Comparison of ENCODE assay signal across 16 cellular contexts in the genomic region with DNA sequence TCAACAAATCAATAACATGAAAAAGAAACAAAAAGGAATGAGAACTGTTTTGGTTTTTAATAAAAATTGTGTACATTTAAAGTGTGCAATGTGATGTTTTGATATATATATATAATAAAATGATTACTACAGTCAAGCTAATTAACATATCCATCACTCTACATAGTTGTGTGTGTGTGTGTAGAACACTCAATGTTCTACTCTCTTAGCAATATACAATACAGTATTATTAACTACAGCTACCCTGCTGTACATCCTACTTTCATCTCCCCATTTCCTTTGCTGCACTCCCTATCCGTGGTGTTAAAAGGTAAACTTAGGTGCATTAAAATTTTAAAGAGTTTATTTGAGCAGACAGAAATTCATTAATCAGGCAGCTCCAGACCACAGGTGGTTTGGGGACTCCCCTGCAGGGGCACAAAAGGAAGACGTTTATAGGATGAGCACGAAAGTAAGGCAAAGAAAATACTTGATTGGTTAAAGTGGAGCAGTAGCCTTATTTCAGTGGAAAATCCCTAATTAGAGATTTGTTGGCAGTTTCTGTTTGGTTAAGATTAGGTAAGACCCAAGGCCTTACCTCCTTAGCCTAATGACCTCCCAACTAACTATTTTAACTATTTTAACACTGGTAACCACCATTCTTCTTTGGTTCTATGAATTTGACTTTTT.
DNase-seq lines count a peak whose midpoint lies in the region; ATAC-seq, FAIRE-seq and TF ChIP-seq lines count a peak whose summit lies in the region.
"Had no signal": no experiment of that assay in that cellular context is flagged by ENCODE, and none has a peak within 500 bp of the region (broad histone marks: within the 10 kb centered on the region; RNA-seq: fewer than 3 reads in every experiment).

No MANE protein-coding gene starts in this region.

- H3K4me3 Mint-ChIP-seq in CD4-positive, alpha-beta memory T cell, result peak overlapping the region in 7 of 8 donors; percentile 31 to 71 (median 57)
- no peak overlapping the region for H3K4me3 Mint-ChIP-seq in central memory CD8-positive, alpha-beta T cell
- peak overlapping the region; percentile 43 for H3K4me3 Mint-ChIP-seq in natural killer cell treated with Interleukin-12 subunit alpha and Interleukin-12 subunit beta and Interleukin-15 and Interleukin-18, amount 100 ng/mL, for 72 hours
- H3K4me3 Mint-ChIP-seq: GM23338 had no signal

- no peak overlapping the region for H2AFZ ChIP-seq in mammary epithelial cell (ENCODE audit: low read depth, low read length)
- H2AFZ ChIP-seq: GM23338 had no signal

- peak; percentile 12 for FAIRE-seq in GM18507 (lab: Jason Lieb, UNC)
- FAIRE-seq in kidney (lab: Jason Lieb, UNC), result no peak

- H3K9ac ChIP-seq in kidney (ENCODE audit: low read length in 2 of 2), result no peak overlapping the region
- H3K9ac ChIP-seq in mammary epithelial cell (ENCODE audit: insufficient read depth, low read length), result no peak overlapping the region

- peak; percentile 14 for ATAC-seq in central memory CD8-positive, alpha-beta T cell (replicated peaks; ENCODE audit: extremely low read depth, poor library complexity, severe bottlenecking)
- ATAC-seq in natural killer cell treated with Interleukin-12 subunit alpha and Interleukin-12 subunit beta and Interleukin-15 and Interleukin-18, amount 100 ng/mL, for 72 hours, result no peak
- ATAC-seq: GM23338 had no signal

- no peaks in the 10 kb centered on the region for H3K27me3 ChIP-seq in CD4-positive, alpha-beta memory T cell (ENCODE audit: insufficient read depth, low read length)
- no peaks in the 10 kb centered on the region for H3K27me3 ChIP-seq in mammary epithelial cell (ENCODE audit: insufficient read depth, low read length)
- H3K27me3 ChIP-seq: SJCRH30 had no signal

- BruUV-seq in mammary epithelial cell (replicated peaks; lab: Mats Ljungman, UMichigan), result no TSS peak

- peaks cover 0 to 22% (median 19%) of the 10 kb centered on the region in 8 donors for H3K9me3 Mint-ChIP-seq in CD4-positive, alpha-beta memory T cell
- H3K9me3 Mint-ChIP-seq in central memory CD8-positive, alpha-beta T cell, result peaks cover 9% of the 10 kb centered on the region
- peaks cover 14% of the 10 kb centered on the region for H3K9me3 Mint-ChIP-seq in natural killer cell treated with Interleukin-12 subunit alpha and Interleukin-12 subunit beta and Interleukin-15 and Interleukin-18, amount 100 ng/mL, for 72 hours

- 59% methylated on average over 3 of the region's 3 CpGs for WGBS in mammary epithelial cell (ENCODE audit: low coverage, missing lambda C conversion rate)

- H3K27ac Mint-ChIP-seq in CD4-positive, alpha-beta memory T cell, result peak overlapping the region in 5 of 7 donors; percentile 9 to 71 (median 57)
- peak overlapping the region; percentile 7 for H3K27ac Mint-ChIP-seq in central memory CD8-positive, alpha-beta T cell (ENCODE audit: low read depth)
- H3K27ac Mint-ChIP-seq in natural killer cell treated with Interleukin-12 subunit alpha and Interleukin-12 subunit beta and Interleukin-15 and Interleukin-18, amount 100 ng/mL, for 72 hours, result peak overlapping the region in 1 of 2 donors; percentile 17
- H3K27ac Mint-ChIP-seq: GM23338 had no signal

- no peak overlapping the region for H3K4me3 ChIP-seq in CD4-positive, alpha-beta memory T cell (ENCODE audit: low read length in 2 of 2)
- H3K4me3 ChIP-seq in kidney (ENCODE audit: low read length in 2 of 2), result no peak overlapping the region
- no peak overlapping the region for H3K4me3 ChIP-seq in mammary epithelial cell (replicated peaks in 1 of 3; ENCODE audit: insufficient read depth in 1 of 3, low read depth in 2 of 3, low read length in 3 of 3)
- H3K4me3 ChIP-seq: GM23338, SJCRH30 had no signal

- dilution Hi-C loops in mammary epithelial cell (cut with HindIII; ENCODE audit: low sequenced_read_pairs), result no loop called here

- intact Hi-C loops in CD4-positive, alpha-beta memory T cell (cut with micrococcal nuclease), result loop anchor here (2.0 to 5.0 kb wide), 3 partner anchors 22 to 973 kb away; no protein-coding TSS in a partner anchor
- intact Hi-C loops in kidney (cut with DNase I), result no loop called here
- intact Hi-C loops in mammary epithelial cell (cut with micrococcal nuclease), result loop anchor here (5.0 to 10.0 kb wide), 2 partner anchors 470 to 973 kb away; a partner anchor contains a TSS

- no peak for TF ChIP-seq CTCF in kidney (IDR thresholded peaks at IDR 0.05; ENCODE audit: borderline replicate concordance, extremely low read depth, insufficient read depth)
- no peak for TF ChIP-seq CTCF in mammary epithelial cell (conservative IDR thresholded peaks at IDR 0.05 in 1 of 2, IDR thresholded peaks at IDR 0.05 in 1 of 2; ENCODE audit: extremely low read depth in 1 of 2, insufficient read depth in 1 of 2, low read depth in 1 of 2, low read length in 2 of 2)

- in situ Hi-C loops in mammary epithelial cell (cut with MboI; ENCODE audit: low sequenced_read_pairs in 2 of 2), result loop anchor here in 1 of 2 donors (10.0 kb wide), 1 partner anchor 150 kb away; no protein-coding TSS in a partner anchor

- H3K4me1 ChIP-seq in CD4-positive, alpha-beta memory T cell (ENCODE audit: insufficient read depth, low read length), result peaks cover 43% of the 10 kb centered on the region
- H3K4me1 ChIP-seq in kidney (ENCODE audit: control insufficient read depth in 1 of 2, insufficient read depth in 1 of 2, low read depth in 1 of 2, low read length in 2 of 2) (peaks cover 0 to 4% of the 10 kb centered on the region in 2 donors), mammary epithelial cell (ENCODE audit: insufficient read depth, low read length) (no peaks in the 10 kb centered on the region)
- H3K4me1 ChIP-seq: SJCRH30 had no signal

- CTCF ChIA-PET in CD4-positive, alpha-beta memory T cell (lab: Charles Lee; ENCODE audit: partially characterized antibody), result interaction anchor here (1.1 to 5.1 kb wide), 11 partner anchors 9 to 277 kb away, joined by 4 to 42 read pairs (median 4); no protein-coding TSS in a partner anchor
- CTCF ChIA-PET in mammary epithelial cell (lab: Charles Lee; ENCODE audit: low non-redundant PET), result no interaction called here

- H3K79me2 ChIP-seq in mammary epithelial cell (ENCODE audit: insufficient read depth, low read length), result no peaks in the 10 kb centered on the region

- peaks cover 34 to 50% (median 46%) of the 10 kb centered on the region in 4 donors for H3K4me1 Mint-ChIP-seq in CD4-positive, alpha-beta memory T cell
- peaks cover 24% of the 10 kb centered on the region for H3K4me1 Mint-ChIP-seq in central memory CD8-positive, alpha-beta T cell
- peaks cover 6 to 22% of the 10 kb centered on the region in 2 donors for H3K4me1 Mint-ChIP-seq in natural killer cell treated with Interleukin-12 subunit alpha and Interleukin-12 subunit beta and Interleukin-15 and Interleukin-18, amount 100 ng/mL, for 72 hours (ENCODE audit: low read depth in 2 of 2)
- H3K4me1 Mint-ChIP-seq: GM23338 had no signal

- DNase-seq in CD4-positive, alpha-beta memory T cell, result peak in 1 of 5 donors; percentile 32
- DNase-seq in GM18507 (ENCODE audit: extremely low spot score, insufficient read length, low read depth) (no peak), kidney (no peak), mammary epithelial cell (no peak), NOMO-1 treated with dmso at 0.1 percent for 144 hours (lab: John Stamatoyannopoulos, UW; ENCODE audit: unreplicated experiment) (no peak)
- no peak for DNase-seq in central memory CD8-positive, alpha-beta T cell (ENCODE audit: low spot score in 2 of 2)
- no peak for DNase-seq in natural killer cell treated with Interleukin-12 subunit alpha and Interleukin-12 subunit beta and Interleukin-15 and Interleukin-18, amount 100 ng/mL, for 72 hours (ENCODE audit: low spot score)
- DNase-seq: ACHN, NCI-H1417 treated with DMSO at 0.1 percent for 48 hours, NCI-H2029 treated with DMSO at 0.1 percent for 48 hours, NCI-H2171 treated with DMSO at 0.1 percent for 48 hours, NCI-H446 treated with DMSO at 0.1 percent for 48 hours, PC-3, SJCRH30 had no signal

- no peak overlapping the region for H3K4me2 ChIP-seq in mammary epithelial cell (ENCODE audit: insufficient read depth, low read depth, low read length)
- H3K4me2 ChIP-seq: GM23338 had no signal

- H3K27ac ChIP-seq in CD4-positive, alpha-beta memory T cell (ENCODE audit: low read depth, low read length), result no peak overlapping the region
- H3K27ac ChIP-seq in kidney (ENCODE audit: low read depth in 2 of 2, low read length in 2 of 2), result no peak overlapping the region
- H3K27ac ChIP-seq in mammary epithelial cell (ENCODE audit: insufficient read depth, low read depth, low read length), result no peak overlapping the region
- H3K27ac ChIP-seq: RWPE1, SJCRH30 had no signal

- POLR2A ChIA-PET in CD4-positive, alpha-beta memory T cell (lab: Charles Lee; ENCODE audit: partially characterized antibody), result interaction anchor here (1.0 to 1.2 kb wide), 2 partner anchors 32 to 165 kb away, joined by 3 to 5 read pairs; no protein-coding TSS in a partner anchor

- H3K9me3 ChIP-seq in CD4-positive, alpha-beta memory T cell (ENCODE audit: control insufficient read depth in 1 of 2, low read length in 2 of 2), result no peaks in the 10 kb centered on the region
- H3K9me3 ChIP-seq in kidney (ENCODE audit: control insufficient read depth in 1 of 2, low read length in 2 of 2) (peaks cover 0 to 7% of the 10 kb centered on the region in 2 donors), mammary epithelial cell (replicated peaks; ENCODE audit: insufficient read depth, low read length) (no peaks in the 10 kb centered on the region)
- H3K9me3 ChIP-seq: SJCRH30 had no signal

- H3K27me3 Mint-ChIP-seq in CD4-positive, alpha-beta memory T cell, result no peaks in the 10 kb centered on the region
- no peaks in the 10 kb centered on the region for H3K27me3 Mint-ChIP-seq in central memory CD8-positive, alpha-beta T cell
- H3K27me3 Mint-ChIP-seq in natural killer cell treated with Interleukin-12 subunit alpha and Interleukin-12 subunit beta and Interleukin-15 and Interleukin-18, amount 100 ng/mL, for 72 hours, result peaks cover 0 to 3% of the 10 kb centered on the region in 2 donors

- no peaks in the 10 kb centered on the region for H4K20me1 ChIP-seq in mammary epithelial cell (ENCODE audit: insufficient read depth, low read length)

- no peaks in the 10 kb centered on the region for H3K36me3 ChIP-seq in CD4-positive, alpha-beta memory T cell (ENCODE audit: insufficient read depth, low read length)
- H3K36me3 ChIP-seq in kidney (ENCODE audit: control insufficient read depth in 1 of 2, insufficient read depth in 2 of 2, low read length in 2 of 2), result no peaks in the 10 kb centered on the region
- H3K36me3 ChIP-seq in mammary epithelial cell (ENCODE audit: insufficient read depth, low read length), result no peaks in the 10 kb centered on the region
- H3K36me3 ChIP-seq: SJCRH30 had no signal

- H3K36me3 Mint-ChIP-seq in CD4-positive, alpha-beta memory T cell, result peaks cover 9 to 10% of the 10 kb centered on the region in 2 donors
- peaks cover 2% of the 10 kb centered on the region for H3K36me3 Mint-ChIP-seq in central memory CD8-positive, alpha-beta T cell (ENCODE audit: insufficient read depth)
- peaks cover 19% of the 10 kb centered on the region for H3K36me3 Mint-ChIP-seq in natural killer cell treated with Interleukin-12 subunit alpha and Interleukin-12 subunit beta and Interleukin-15 and Interleukin-18, amount 100 ng/mL, for 72 hours
